ENCODE assay signal across 8 cellular contexts in genomic region chr11:451738-452137, GRCh38. TPM values are rescaled to one million over a fixed set of nuclear protein-coding genes. Genes with fewer than 3 reads are reported as not detected.
DNase-seq lines count a peak whose midpoint lies in the region; ATAC-seq, FAIRE-seq and TF ChIP-seq lines count a peak whose summit lies in the region.

No MANE protein-coding gene starts in this region.

- no peak overlapping the region for H2AFZ ChIP-seq in HepG2 (ENCODE audit: low read length)

- no peaks in the 10 kb centered on the region for H3K27me3 Mint-ChIP-seq in mesothelial cell of epicardium (ENCODE audit: low read depth)

- H3K9ac ChIP-seq in HepG2 (ENCODE audit: insufficient read depth, low read depth, low read length) = peak overlapping the region; percentile 89; the same call in 1 of the 2 replicates

- H3K79me2 ChIP-seq in HepG2 (ENCODE audit: insufficient read depth, low read length) = peaks cover 46% of the 10 kb centered on the region

- TF ChIP-seq POLR2A in HepG2 (IDR thresholded peaks at IDR 0.05; ENCODE audit: insufficient read depth in 1 of 2, low read depth in 2 of 2, low read length in 2 of 2) = no peak
- TF ChIP-seq POLR2A in right lobe of liver (IDR thresholded peaks at IDR 0.05) = no peak

- peaks cover 21% of the 10 kb centered on the region for H3K4me1 Mint-ChIP-seq in mesothelial cell of epicardium

- peak overlapping the region; percentile 92 for H3K27ac Mint-ChIP-seq in mesothelial cell of epicardium

- no peak overlapping the region for H3K27ac ChIP-seq in HepG2 (ENCODE audit: extremely low read length, insufficient read depth, low read length)
- no peak overlapping the region for H3K27ac ChIP-seq in right lobe of liver

- FAIRE-seq in HepG2 (lab: Jason Lieb, UNC) = no peak

- TF ChIP-seq CTCF in HepG2 (CRISPR knock-in tag; IDR thresholded peaks at IDR 0.05) = no peak
- no peak for TF ChIP-seq CTCF in right lobe of liver (IDR thresholded peaks at IDR 0.05)
- TF ChIP-seq CTCF in astrocyte of the cerebellum (IDR thresholded peaks at IDR 0.05; ENCODE audit: low read depth, low read length, missing control alignments) = no peak
- no peak for TF ChIP-seq CTCF in mesothelial cell of epicardium (IDR thresholded peaks at IDR 0.05; ENCODE audit: unreplicated experiment)

- POLR2A ChIA-PET in HepG2 (lab: Yijun Ruan, JAX) = interaction anchor here (1.7 kb wide), 1 partner anchor 18 kb away, joined by 5 read pairs; no protein-coding TSS in a partner anchor

- H3K36me3 ChIP-seq in HepG2 (replicated peaks in 1 of 2; ENCODE audit: control insufficient read depth in 1 of 2, insufficient read depth in 2 of 2, low read length in 2 of 2) (peaks cover 9 to 27% of the 10 kb centered on the region in 2 experiments), right lobe of liver (peaks cover 0 to 4% (median 0%) of the 10 kb centered on the region in 4 donors)

- TF ChIP-seq RAD21 in HepG2 (CRISPR knock-in tag; IDR thresholded peaks at IDR 0.05) = no peak

- H4K20me1 ChIP-seq in HepG2 (ENCODE audit: insufficient read depth, low read length) = no peaks in the 10 kb centered on the region

- H3K4me1 ChIP-seq in HepG2 (ENCODE audit: insufficient read depth, low read length) (peaks cover 39% of the 10 kb centered on the region), right lobe of liver (peaks cover 0 to 21% (median 11%) of the 10 kb centered on the region in 4 donors)

- CTCF ChIA-PET in HepG2 (lab: Yijun Ruan, JAX; ENCODE audit: low intra/inter-chr PET ratio, low total read pairs) = interaction anchor here (4.4 kb wide), 1 partner anchor 67 kb away, joined by 20 read pairs; no protein-coding TSS in a partner anchor

- peaks cover 3% of the 10 kb centered on the region for H3K36me3 Mint-ChIP-seq in mesothelial cell of epicardium

- TF ChIP-seq EP300 in HepG2 (IDR thresholded peaks at IDR 0.05; ENCODE audit: low read depth in 2 of 2, low read length in 2 of 2) (no peak), HepG2 (CRISPR knock-in tag; IDR thresholded peaks at IDR 0.05; ENCODE audit: borderline replicate concordance) (no peak)

- H3K4me3 Mint-ChIP-seq in mesothelial cell of epicardium = peak overlapping the region; percentile 91

- H3K27me3 ChIP-seq in HepG2 (ENCODE audit: control insufficient read depth in 1 of 2, insufficient read depth in 2 of 2, low read length in 2 of 2) (no peaks in the 10 kb centered on the region; a peak in 1 of 5 replicates), right lobe of liver (no peaks in the 10 kb centered on the region)

- peak overlapping the region; percentile 87 for H3K4me2 ChIP-seq in HepG2 (ENCODE audit: low read depth, low read length)

- ATAC-seq in HepG2 (no peak), right lobe of liver (no peak), HG03457 (IDR thresholded peaks at IDR 0.05; ENCODE audit: unreplicated experiment) (no peak)

- WGBS in HepG2 (ENCODE audit: low lambda C conversion rate) = 76% methylated on average over 6 of the region's 14 CpGs
- WGBS in right lobe of liver (ENCODE audit: insufficient coverage, low coverage, low lambda C conversion rate, missing lambda C conversion rate) = 90% methylated on average over 2 of the region's 14 CpGs

- intact Hi-C loops in HepG2 (cut with micrococcal nuclease; ENCODE audit: unreplicated experiment) (no loop called here), right lobe of liver (cut with DNase I) (loop anchor here in 1 of 2 donors (10.0 kb wide), 1 partner anchor 47 kb away; no protein-coding TSS in a partner anchor)

- H3K4me3 ChIP-seq in HepG2 (replicated peaks in 1 of 3; ENCODE audit: insufficient read depth in 1 of 3, low read depth in 2 of 3, low read length in 3 of 3) = peak overlapping the region in 2 of 3 experiments; percentile 78 to 89; a peak in 5 of 6 replicates
- peak overlapping the region in 1 of 3 donors; percentile 98 for H3K4me3 ChIP-seq in right lobe of liver
- H3K4me3 ChIP-seq in astrocyte of the cerebellum (ENCODE audit: low read depth, low read length) = peak overlapping the region; percentile 78

- no peaks in the 10 kb centered on the region for H3K9me3 Mint-ChIP-seq in mesothelial cell of epicardium

- in situ Hi-C loops in HepG2 (cut with HindIII; ENCODE audit: extremely low pct_ligation_motif_present, low pct_unique_long_range_greater_than_20kb) = no loop called here
- in situ Hi-C loops in astrocyte of the cerebellum (cut with HindIII; ENCODE audit: low sequenced_read_pairs) = loop anchor here (5.0 kb wide), 1 partner anchor 199 kb away; no protein-coding TSS in a partner anchor

- no peaks in the 10 kb centered on the region for H3K9me3 ChIP-seq in HepG2 (ENCODE audit: low read length)
- H3K9me3 ChIP-seq in right lobe of liver = no peaks in the 10 kb centered on the region

- DNase-seq in HepG2 (ENCODE audit: low spot score) (no peak), right lobe of liver (no peak), astrocyte of the cerebellum (ENCODE audit: low read depth) (no peak), mesothelial cell of epicardium (ENCODE audit: low spot score in 2 of 2, unreplicated experiment in 2 of 2) (no peak), NCI-H1694 (lab: John Stamatoyannopoulos, UW) (no peak), SHP77 (lab: John Stamatoyannopoulos, UW) (no peak)
- DNase-seq in stimulated activated CD4-positive, alpha-beta T cell treated with anti-CD3 and anti-CD28 coated beads, Interleukin-4, amount 100 ng/mL, for 24 hours = no peak

- BruUV-seq in HepG2 (replicated peaks; lab: Mats Ljungman, UMichigan) = no TSS peak

RNA-seq across cellular contexts. Expression of gene PTDSS2, which starts 1.7 kb away (rescaled TPM):
- total RNA-seq in HepG2 (2016; rRNA removed; fragmentation: Illumina TruSeq; extraction: Trizol) (11.3 and 21.7 TPM in 2 replicates), right lobe of liver (10 to 100 TPM in 4 of 6 experiments, 1 to 10 TPM in 2; 8.4 to 21.9 (median 11.4) TPM), mesothelial cell of epicardium (39.0 to 49.7 TPM (median 42.1 TPM) in 3 replicates)
- total RNA-seq in HepG2 (2016; cell fraction: cytosol; rRNA removed; fragmentation: Illumina TruSeq; extraction: Trizol; ENCODE audit: low read depth) = 5.6 and 7.0 TPM in 2 replicates
- total RNA-seq in HepG2 (2016; cell fraction: insoluble cytoplasmic fraction; rRNA removed; fragmentation: Illumina TruSeq; extraction: Trizol) = 8.4 and 25.4 TPM in 2 replicates
- total RNA-seq in HepG2 (2016; cell fraction: membrane; rRNA removed; fragmentation: Illumina TruSeq; extraction: Trizol) = 10.9 and 11.3 TPM in 2 replicates
- 23.2 and 23.3 TPM in 2 replicates for total RNA-seq in HepG2 (2016; cell fraction: nucleus; rRNA removed; fragmentation: Illumina TruSeq; extraction: Trizol)
- polyA plus RNA-seq in HepG2 (2011; rRNA removed) = 26.4 and 37.6 TPM in 2 replicates
- polyA plus RNA-seq in HepG2 (2011; cell fraction: cytosol; rRNA removed) = 28.3 and 34.4 TPM in 2 replicates
- polyA plus RNA-seq in HepG2 (2011; cell fraction: nucleus; rRNA removed) = 151 and 168 TPM in 2 replicates
- polyA plus RNA-seq in HepG2 (2012) = 19.9 and 35.5 TPM in 2 replicates
- 5.4 and 6.0 TPM in 2 replicates for polyA plus RNA-seq in HepG2 (2016; cell fraction: cytosol; fragmentation: Illumina TruSeq; extraction: Trizol; ENCODE audit: low read depth)
- 11.4 and 12.9 TPM in 2 replicates for polyA plus RNA-seq in HepG2 (2016; cell fraction: insoluble cytoplasmic fraction; fragmentation: Illumina TruSeq; extraction: Trizol; ENCODE audit: low read depth)
- 9.5 and 10.3 TPM in 2 replicates for polyA plus RNA-seq in HepG2 (2016; cell fraction: membrane; fragmentation: Illumina TruSeq; extraction: Trizol; ENCODE audit: low read depth)
- 59.3 and 60.5 TPM in 2 replicates for polyA plus RNA-seq in HepG2 (2016; cell fraction: nucleus; fragmentation: Illumina TruSeq; extraction: Trizol; ENCODE audit: insufficient read depth, low read depth)
- 43.0 and 66.5 TPM in 2 replicates for polyA minus RNA-seq in HepG2 (2011; rRNA and poly(A)+ RNA removed; ENCODE audit: low replicate concordance)
- polyA minus RNA-seq in HepG2 (2011; cell fraction: cytosol; rRNA and poly(A)+ RNA removed) = 20.3 and 23.7 TPM in 2 replicates
- polyA minus RNA-seq in HepG2 (2011; cell fraction: nucleus; rRNA and poly(A)+ RNA removed) = 28.6 and 30.4 TPM in 2 replicates

RNA-seq across cellular contexts. Expression of gene ANO9, which starts 9.9 kb away (rescaled TPM):
- total RNA-seq in HepG2 (2016; rRNA removed; fragmentation: Illumina TruSeq; extraction: Trizol) (1.5 and 8.9 TPM in 2 replicates), right lobe of liver (1 to 10 TPM in 1 of 6 experiments, under 1 TPM in 4, not detected in 1; 0.09 to 1.0 (median 0.28) TPM), mesothelial cell of epicardium (29.7 to 32.3 TPM (median 30.6 TPM) in 3 replicates)
- 1.8 and 2.3 TPM in 2 replicates for total RNA-seq in HepG2 (2016; cell fraction: cytosol; rRNA removed; fragmentation: Illumina TruSeq; extraction: Trizol; ENCODE audit: low read depth)
- total RNA-seq in HepG2 (2016; cell fraction: insoluble cytoplasmic fraction; rRNA removed; fragmentation: Illumina TruSeq; extraction: Trizol) = 1.2 and 9.2 TPM in 2 replicates
- 1.7 and 2.0 TPM in 2 replicates for total RNA-seq in HepG2 (2016; cell fraction: membrane; rRNA removed; fragmentation: Illumina TruSeq; extraction: Trizol)
- 14.4 and 16.4 TPM in 2 replicates for total RNA-seq in HepG2 (2016; cell fraction: nucleus; rRNA removed; fragmentation: Illumina TruSeq; extraction: Trizol)
- 14.3 and 19.9 TPM in 2 replicates for polyA plus RNA-seq in HepG2 (2011; rRNA removed)
- polyA plus RNA-seq in HepG2 (2011; cell fraction: cytosol; rRNA removed) = 2.2 and 2.9 TPM in 2 replicates
- 267 and 279 TPM in 2 replicates for polyA plus RNA-seq in HepG2 (2011; cell fraction: nucleus; rRNA removed)
- polyA plus RNA-seq in HepG2 (2012) = 18.3 and 18.6 TPM in 2 replicates
- polyA plus RNA-seq in HepG2 (2016; cell fraction: cytosol; fragmentation: Illumina TruSeq; extraction: Trizol; ENCODE audit: low read depth) = 0.44 and 0.54 TPM in 2 replicates
- polyA plus RNA-seq in HepG2 (2016; cell fraction: insoluble cytoplasmic fraction; fragmentation: Illumina TruSeq; extraction: Trizol; ENCODE audit: low read depth) = 1.5 and 1.9 TPM in 2 replicates
- 0.82 and 1.0 TPM in 2 replicates for polyA plus RNA-seq in HepG2 (2016; cell fraction: membrane; fragmentation: Illumina TruSeq; extraction: Trizol; ENCODE audit: low read depth)
- 71.0 and 80.1 TPM in 2 replicates for polyA plus RNA-seq in HepG2 (2016; cell fraction: nucleus; fragmentation: Illumina TruSeq; extraction: Trizol; ENCODE audit: insufficient read depth, low read depth)
- polyA minus RNA-seq in HepG2 (2011; rRNA and poly(A)+ RNA removed; ENCODE audit: low replicate concordance) = 0.23 and 6.4 TPM in 2 replicates
- polyA minus RNA-seq in HepG2 (2011; cell fraction: cytosol; rRNA and poly(A)+ RNA removed) = 0.97 and 2.5 TPM in 2 replicates
- 14.8 and 15.1 TPM in 2 replicates for polyA minus RNA-seq in HepG2 (2011; cell fraction: nucleus; rRNA and poly(A)+ RNA removed)

RNA-seq across cellular contexts. Expression of gene SIGIRR, which starts 36.9 kb away (rescaled TPM):
- total RNA-seq in HepG2 (2016; rRNA removed; fragmentation: Illumina TruSeq; extraction: Trizol) (0.80 and 2.1 TPM in 2 replicates), right lobe of liver (100 to 1,000 TPM in 2 of 6 experiments, 10 to 100 TPM in 4; 48.2 to 133 (median 66.3) TPM), mesothelial cell of epicardium (35.5 to 42.5 TPM (median 39.2 TPM) in 3 replicates)
- total RNA-seq in HepG2 (2016; cell fraction: cytosol; rRNA removed; fragmentation: Illumina TruSeq; extraction: Trizol; ENCODE audit: low read depth) = 1.7 and 1.8 TPM in 2 replicates
- 1.4 and 2.0 TPM in 2 replicates for total RNA-seq in HepG2 (2016; cell fraction: insoluble cytoplasmic fraction; rRNA removed; fragmentation: Illumina TruSeq; extraction: Trizol)
- total RNA-seq in HepG2 (2016; cell fraction: membrane; rRNA removed; fragmentation: Illumina TruSeq; extraction: Trizol) = 2.1 and 2.2 TPM in 2 replicates
- total RNA-seq in HepG2 (2016; cell fraction: nucleus; rRNA removed; fragmentation: Illumina TruSeq; extraction: Trizol) = 1.8 and 1.9 TPM in 2 replicates
- polyA plus RNA-seq in HepG2 (2011; rRNA removed) = 1.2 and 2.1 TPM in 2 replicates
- 1.1 and 2.0 TPM in 2 replicates for polyA plus RNA-seq in HepG2 (2011; cell fraction: cytosol; rRNA removed)
- 4.9 and 10.2 TPM in 2 replicates for polyA plus RNA-seq in HepG2 (2011; cell fraction: nucleus; rRNA removed)
- 1.6 and 2.0 TPM in 2 replicates for polyA plus RNA-seq in HepG2 (2012)
- polyA plus RNA-seq in HepG2 (2016; cell fraction: cytosol; fragmentation: Illumina TruSeq; extraction: Trizol; ENCODE audit: low read depth) = 1.6 and 2.7 TPM in 2 replicates
- polyA plus RNA-seq in HepG2 (2016; cell fraction: insoluble cytoplasmic fraction; fragmentation: Illumina TruSeq; extraction: Trizol; ENCODE audit: low read depth) = 1.0 and 2.1 TPM in 2 replicates
- polyA plus RNA-seq in HepG2 (2016; cell fraction: membrane; fragmentation: Illumina TruSeq; extraction: Trizol; ENCODE audit: low read depth) = 2.8 and 4.3 TPM in 2 replicates
- 5.7 and 7.3 TPM in 2 replicates for polyA plus RNA-seq in HepG2 (2016; cell fraction: nucleus; fragmentation: Illumina TruSeq; extraction: Trizol; ENCODE audit: insufficient read depth, low read depth)
- 2.3 and 4.3 TPM in 2 replicates for polyA minus RNA-seq in HepG2 (2011; rRNA and poly(A)+ RNA removed; ENCODE audit: low replicate concordance)
- 1.5 and 1.8 TPM in 2 replicates for polyA minus RNA-seq in HepG2 (2011; cell fraction: cytosol; rRNA and poly(A)+ RNA removed)
- not detected in 2 replicates for polyA minus RNA-seq in HepG2 (2011; cell fraction: nucleus; rRNA and poly(A)+ RNA removed)

RNA-seq across cellular contexts. Expression of gene RNH1, which starts 55.3 kb away (rescaled TPM):
- 74.1 and 81.3 TPM in 2 replicates for total RNA-seq in HepG2 (2016; rRNA removed; fragmentation: Illumina TruSeq; extraction: Trizol)
- 28.3 and 31.4 TPM in 2 replicates for total RNA-seq in HepG2 (2016; cell fraction: cytosol; rRNA removed; fragmentation: Illumina TruSeq; extraction: Trizol; ENCODE audit: low read depth)
- 73.0 and 77.2 TPM in 2 replicates for total RNA-seq in HepG2 (2016; cell fraction: insoluble cytoplasmic fraction; rRNA removed; fragmentation: Illumina TruSeq; extraction: Trizol)
- total RNA-seq in HepG2 (2016; cell fraction: membrane; rRNA removed; fragmentation: Illumina TruSeq; extraction: Trizol) = 30.6 and 37.6 TPM in 2 replicates
- total RNA-seq in HepG2 (2016; cell fraction: nucleus; rRNA removed; fragmentation: Illumina TruSeq; extraction: Trizol) = 39.1 and 43.2 TPM in 2 replicates
- 36.0 and 51.4 TPM in 2 replicates for polyA plus RNA-seq in HepG2 (2011; rRNA removed)
- polyA plus RNA-seq in HepG2 (2011; cell fraction: cytosol; rRNA removed) = 30.1 and 56.0 TPM in 2 replicates
- polyA plus RNA-seq in HepG2 (2011; cell fraction: nucleus; rRNA removed) = 135 and 166 TPM in 2 replicates
- polyA plus RNA-seq in HepG2 (2012) = 42.4 and 61.5 TPM in 2 replicates
- 14.2 and 15.8 TPM in 2 replicates for polyA plus RNA-seq in HepG2 (2016; cell fraction: cytosol; fragmentation: Illumina TruSeq; extraction: Trizol; ENCODE audit: low read depth)
- 62.8 and 84.3 TPM in 2 replicates for polyA plus RNA-seq in HepG2 (2016; cell fraction: insoluble cytoplasmic fraction; fragmentation: Illumina TruSeq; extraction: Trizol; ENCODE audit: low read depth)
- 21.1 and 22.9 TPM in 2 replicates for polyA plus RNA-seq in HepG2 (2016; cell fraction: membrane; fragmentation: Illumina TruSeq; extraction: Trizol; ENCODE audit: low read depth)
- polyA plus RNA-seq in HepG2 (2016; cell fraction: nucleus; fragmentation: Illumina TruSeq; extraction: Trizol; ENCODE audit: insufficient read depth, low read depth) = 61.8 and 67.0 TPM in 2 replicates
- 72.2 and 124 TPM in 2 replicates for polyA minus RNA-seq in HepG2 (2011; rRNA and poly(A)+ RNA removed; ENCODE audit: low replicate concordance)
- 42.7 and 46.3 TPM in 2 replicates for polyA minus RNA-seq in HepG2 (2011; cell fraction: cytosol; rRNA and poly(A)+ RNA removed)
- polyA minus RNA-seq in HepG2 (2011; cell fraction: nucleus; rRNA and poly(A)+ RNA removed) = 49.1 and 49.3 TPM in 2 replicates
- total RNA-seq in right lobe of liver = 100 to 1,000 TPM in 2 of 6 experiments, 10 to 100 TPM in 4; 66.4 to 135 (median 76.2) TPM
- 81.7 to 89.4 TPM (median 83.2 TPM) in 3 replicates for total RNA-seq in mesothelial cell of epicardium

RNA-seq across cellular contexts. Expression of gene PKP3, which starts 57.7 kb away (rescaled TPM):
- total RNA-seq in HepG2 (2016; rRNA removed; fragmentation: Illumina TruSeq; extraction: Trizol) (21.1 and 28.7 TPM in 2 replicates), right lobe of liver (1 to 10 TPM in 1 of 6 experiments, under 1 TPM in 2, not detected in 3; 0.43 to 1.5 (median 0.47) TPM), mesothelial cell of epicardium (57.5 to 65.7 TPM (median 58.8 TPM) in 3 replicates)
- total RNA-seq in HepG2 (2016; cell fraction: cytosol; rRNA removed; fragmentation: Illumina TruSeq; extraction: Trizol; ENCODE audit: low read depth) = 5.8 and 6.9 TPM in 2 replicates
- total RNA-seq in HepG2 (2016; cell fraction: insoluble cytoplasmic fraction; rRNA removed; fragmentation: Illumina TruSeq; extraction: Trizol) = 17.5 and 29.7 TPM in 2 replicates
- 13.9 and 14.9 TPM in 2 replicates for total RNA-seq in HepG2 (2016; cell fraction: membrane; rRNA removed; fragmentation: Illumina TruSeq; extraction: Trizol)
- 14.5 and 19.8 TPM in 2 replicates for total RNA-seq in HepG2 (2016; cell fraction: nucleus; rRNA removed; fragmentation: Illumina TruSeq; extraction: Trizol)
- 18.0 and 25.1 TPM in 2 replicates for polyA plus RNA-seq in HepG2 (2011; rRNA removed)
- polyA plus RNA-seq in HepG2 (2011; cell fraction: cytosol; rRNA removed) = 13.8 and 24.2 TPM in 2 replicates
- polyA plus RNA-seq in HepG2 (2011; cell fraction: nucleus; rRNA removed) = 59.8 and 70.5 TPM in 2 replicates
- polyA plus RNA-seq in HepG2 (2012) = 12.9 and 13.0 TPM in 2 replicates
- 4.6 and 4.9 TPM in 2 replicates for polyA plus RNA-seq in HepG2 (2016; cell fraction: cytosol; fragmentation: Illumina TruSeq; extraction: Trizol; ENCODE audit: low read depth)
- 22.3 and 24.1 TPM in 2 replicates for polyA plus RNA-seq in HepG2 (2016; cell fraction: insoluble cytoplasmic fraction; fragmentation: Illumina TruSeq; extraction: Trizol; ENCODE audit: low read depth)
- polyA plus RNA-seq in HepG2 (2016; cell fraction: membrane; fragmentation: Illumina TruSeq; extraction: Trizol; ENCODE audit: low read depth) = 7.9 and 9.3 TPM in 2 replicates
- 38.2 and 40.1 TPM in 2 replicates for polyA plus RNA-seq in HepG2 (2016; cell fraction: nucleus; fragmentation: Illumina TruSeq; extraction: Trizol; ENCODE audit: insufficient read depth, low read depth)
- 30.4 and 42.3 TPM in 2 replicates for polyA minus RNA-seq in HepG2 (2011; rRNA and poly(A)+ RNA removed; ENCODE audit: low replicate concordance)
- polyA minus RNA-seq in HepG2 (2011; cell fraction: cytosol; rRNA and poly(A)+ RNA removed) = 24.6 and 25.2 TPM in 2 replicates
- polyA minus RNA-seq in HepG2 (2011; cell fraction: nucleus; rRNA and poly(A)+ RNA removed) = 9.9 and 14.7 TPM in 2 replicates

Comparison
In these comparisons a context has a peak if more than half of its experiments do, and no peak if none do; other contexts are left out.
1. RNA of gene SIGIRR, which starts 36.9 kb away (total RNA-seq): 48.2 to 133 TPM in right lobe of liver and 35.5 to 42.5 TPM in mesothelial cell of epicardium; 0.80 to 2.2 TPM in HepG2; every median in the first group is over 10 times any median in the second.